20 cellular contexts compared by ENCODE assay signal in the genomic region with DNA sequence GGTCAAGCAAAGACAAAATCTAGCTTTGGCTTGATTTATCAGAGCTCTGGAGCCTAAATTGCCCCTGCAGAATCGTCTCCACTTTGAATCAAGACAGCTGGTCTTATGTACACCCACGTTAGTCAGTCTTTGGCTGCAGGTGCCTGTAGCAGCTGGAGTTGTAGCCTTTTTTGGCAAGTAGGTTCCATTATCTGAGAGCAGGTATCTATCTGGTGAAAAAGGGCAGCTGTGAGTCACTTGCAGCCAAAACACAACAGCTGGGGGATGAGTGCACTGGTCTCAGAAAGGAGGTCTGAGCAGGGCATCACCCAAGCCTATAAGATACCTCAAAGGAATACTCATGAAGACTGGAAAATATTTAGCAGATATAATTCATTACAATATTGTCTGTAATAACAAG. TPM values are rescaled to one million over a fixed set of nuclear protein-coding genes. Genes with fewer than 3 reads are reported as not detected.
DNase-seq lines count a peak whose midpoint lies in the region; ATAC-seq and TF ChIP-seq lines count a peak whose summit lies in the region.
"Had no signal": no experiment of that assay in that cellular context is flagged by ENCODE, and none has a peak within 500 bp of the region (broad histone marks: within the 10 kb centered on the region; RNA-seq: fewer than 3 reads in every experiment).

No MANE protein-coding gene starts in this region.

- intact Hi-C loops in heart right ventricle (cut with DNase I): no loop called here
- intact Hi-C loops in breast epithelium (cut with DNase I; ENCODE audit: low total_unique reads): no loop called here

- TF ChIP-seq POLR2A in breast epithelium (IDR thresholded peaks at IDR 0.05): no peak

- ATAC-seq in heart right ventricle: no peak
- ATAC-seq in GM19463 (IDR thresholded peaks at IDR 0.05; ENCODE audit: unreplicated experiment): no peak
- ATAC-seq: GM23338, Right ventricle myocardium inferior, T-cell had no signal

- DNase-seq in NCI-H2029 (lab: John Stamatoyannopoulos, UW) (peak; percentile 34), NCI-H2029 treated with DMSO at 0.1 percent for 48 hours (lab: John Stamatoyannopoulos, UW) (no peak), NCI-H1092 treated with DMSO at 0.1 percent for 48 hours (lab: John Stamatoyannopoulos, UW) (peak; percentile 86), NCI-H2196 (lab: John Stamatoyannopoulos, UW; ENCODE audit: unreplicated experiment) (peak; percentile 41), SHP77 treated with DMSO at 0.1 percent for 48 hours (lab: John Stamatoyannopoulos, UW) (peak; percentile 42), heart right ventricle (no peak), breast epithelium (ENCODE audit: low spot score in 2 of 2) (no peak)
- DNase-seq: 8988T, DMS153, HCEC 1CT, KBM-7, NCI-H1436, NCI-H510A treated with DMSO at 0.1 percent for 48 hours, SK-N-SH, T-cell had no signal

- H3K27me3 ChIP-seq in heart right ventricle (peaks cover 0 to 4% (median 0%) of the 10 kb centered on the region in 7 donors), breast epithelium (no peaks in the 10 kb centered on the region)

- H3K36me3 ChIP-seq in heart right ventricle (no peaks in the 10 kb centered on the region), breast epithelium (no peaks in the 10 kb centered on the region)

- TF ChIP-seq CTCF in heart right ventricle (IDR thresholded peaks at IDR 0.05) (no peak), breast epithelium (IDR thresholded peaks at IDR 0.05) (no peak)

- H3K4me3 ChIP-seq in heart right ventricle (no peak overlapping the region), breast epithelium (no peak overlapping the region)
- H3K4me3 ChIP-seq: GM23338 had no signal

- peaks cover 0 to 12% (median 0%) of the 10 kb centered on the region in 11 donors for H3K9me3 ChIP-seq in heart right ventricle
- peaks cover 4 to 7% of the 10 kb centered on the region in 2 donors for H3K9me3 ChIP-seq in breast epithelium
- H3K9me3 ChIP-seq: SK-N-SH had no signal

- 40 to 49% methylated on average over 2 of the region's 2 CpGs for WGBS in heart right ventricle, 2 donors

- H3K4me1 ChIP-seq in heart right ventricle: no peaks in the 10 kb centered on the region
- no peaks in the 10 kb centered on the region for H3K4me1 ChIP-seq in breast epithelium

- H3K27ac ChIP-seq in heart right ventricle (no peak overlapping the region), breast epithelium (no peak overlapping the region)

RNA-seq across cellular contexts. Expression of gene KCNH5, which starts 43.6 kb away (rescaled TPM):
- total RNA-seq in heart right ventricle (under 1 TPM in 1 of 10 donors, not detected in 9; 0.15 TPM), breast epithelium (under 1 TPM in 2 of 3 donors, not detected in 1; 0.33 to 0.88 TPM)
- polyA plus RNA-seq in heart right ventricle: not detected
- total RNA-seq: CD4-positive, CD25-positive, alpha-beta regulatory T cell; OCI-LY7; Right ventricle myocardium inferior; T-cell had no signal
- polyA plus RNA-seq: CD4-positive, CD25-positive, alpha-beta regulatory T cell; SK-N-SH had no signal

Comparison
In these comparisons a context has a peak if more than half of its experiments do, and no peak if none do; other contexts are left out.
1. DNase-seq: peak in NCI-H2029 (single experiment), NCI-H1092 treated with DMSO at 0.1 percent for 48 hours (single experiment), NCI-H2196 (single experiment) and SHP77 treated with DMSO at 0.1 percent for 48 hours (single experiment); none in NCI-H2029 treated with DMSO at 0.1 percent for 48 hours (single experiment), heart right ventricle (0 of 2) and breast epithelium (0 of 2).